ENCODE assay signal across 27 cellular contexts in genomic region chr6:157786221-157786620, GRCh38.
"Had no signal": no experiment of that assay in that cellular context is flagged by ENCODE, and none has a peak within 500 bp of the region (broad histone marks: within the 10 kb centered on the region; RNA-seq: fewer than 3 reads in every experiment).

No MANE protein-coding gene starts in this region.

- DNase-seq: stimulated activated CD4-positive, alpha-beta T cell treated with anti-CD3 and anti-CD28 coated beads, Interleukin-2, amount 100 ng/mL, for 48 hours; stimulated activated CD4-positive, alpha-beta T cell treated with anti-CD3 and anti-CD28 coated beads, Interleukin-4, amount 100 ng/mL, for 1 hour; stimulated activated CD4-positive, alpha-beta T cell treated with anti-CD3 and anti-CD28 coated beads, Interleukin-4, amount 100 ng/mL, for 24 hours; stimulated activated CD4-positive, alpha-beta T cell treated with anti-CD3 and anti-CD28 coated beads, Interleukin-4, amount 100 ng/mL, for 4 hours; stimulated activated CD8-positive, alpha-beta memory T cell treated with anti-CD3 and anti-CD28 coated beads, Interleukin-4, amount 100 ng/mL, for 48 hours; stimulated activated naive B cell treated with anti-CD40 and anti-IgM and Interleukin-4, amounts not matched to agents 10 μg/mL and 1 μg/mL and 100 μg/mL, for 72 hours; stimulated activated naive CD4-positive, alpha-beta T cell; stimulated activated naive CD4-positive, alpha-beta T cell treated with Interleukin-2 at 50 U/mL for 16 hours; stimulated activated naive CD8-positive, alpha-beta T cell treated with anti-CD3 and anti-CD28 coated beads, Interleukin-15, amount 100 ng/mL, for 72 hours; stimulated activated naive CD8-positive, alpha-beta T cell treated with anti-CD3 and anti-CD28 coated beads, Interleukin-15, Interleukin-2, amounts not matched to agents 100 U/mL and 50 U/mL, for 24 hours; stomach; substantia nigra; testis; thyroid gland; tibial artery; transverse colon; trophoblast cell; upper lobe of left lung; upper lobe of right lung; uterus had no signal

- H3K4me3 ChIP-seq: stomach, suprapubic skin, testis, thoracic aorta, thyroid gland, tibial artery, tibial nerve, transverse colon, upper lobe of left lung, upper lobe of right lung, uterus, vagina had no signal

- H3K27me3 ChIP-seq: stomach, suprapubic skin, testis, thyroid gland, tibial artery, tibial nerve, transverse colon, upper lobe of left lung, upper lobe of right lung, uterus, vagina had no signal

- H3K27ac ChIP-seq: stomach, suprapubic skin, testis, thoracic aorta, thyroid gland, tibial artery, tibial nerve, transverse colon, upper lobe of left lung, upper lobe of right lung, uterus, vagina had no signal

- H3K4me1 ChIP-seq: testis, tibial artery, upper lobe of left lung, upper lobe of right lung, uterus had no signal

- FAIRE-seq: urothelium cell line had no signal

- ATAC-seq: stimulated activated effector memory CD8-positive, alpha-beta T cell treated with anti-CD3 and anti-CD28 coated beads, Interleukin-12 subunit alpha, Interleukin-12 subunit beta, amount 100 ng/mL, for 72 hours; stimulated activated memory B cell treated with anti-CD40 and anti-IgM and Interleukin-4, amounts not matched to agents 10 μg/mL and 1 μg/mL and 100 μg/mL, for 72 hours; stimulated activated naive B cell treated with anti-CD40 and anti-IgM and Interleukin-4, amounts not matched to agents 10 μg/mL and 1 μg/mL and 100 μg/mL, for 72 hours; stimulated activated naive CD8-positive, alpha-beta T cell treated with anti-CD3 and anti-CD28 coated beads, Interleukin-15, amount 100 ng/mL, for 72 hours; stimulated activated naive CD8-positive, alpha-beta T cell treated with anti-CD3 and anti-CD28 coated beads, Interleukin-15, Interleukin-2, amounts not matched to agents 100 U/mL and 50 U/mL, for 24 hours; upper lobe of right lung had no signal

- H3K9me3 ChIP-seq: stomach, suprapubic skin, testis, thoracic aorta, thyroid gland, tibial artery, tibial nerve, transverse colon, upper lobe of left lung, upper lobe of right lung, uterus, vagina had no signal

- H3K36me3 ChIP-seq: stomach, suprapubic skin, thoracic aorta, thyroid gland, tibial artery, tibial nerve, transverse colon, upper lobe of left lung, upper lobe of right lung, uterus, vagina had no signal
